In the genomic region with DNA sequence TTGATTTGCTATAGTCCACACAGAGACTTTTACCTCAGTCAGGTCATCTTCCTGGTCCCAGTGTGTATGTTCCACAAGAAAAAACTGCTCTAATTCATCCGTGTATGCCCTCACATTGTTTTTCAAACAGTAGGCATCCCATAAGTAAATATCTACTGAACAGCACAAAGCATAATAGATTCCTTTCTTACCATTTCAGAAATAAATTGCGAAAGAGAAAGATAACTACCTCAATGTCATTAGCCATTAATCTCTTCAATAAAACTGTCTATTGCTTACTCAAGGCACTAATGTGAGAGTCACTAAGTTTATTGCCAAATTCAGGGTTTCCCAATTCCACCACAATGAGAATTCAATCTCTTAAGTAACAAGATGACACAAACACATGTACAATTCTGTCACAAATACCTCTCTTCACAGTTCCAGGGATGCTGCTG, we compare ENCODE assay signal across 9 cellular contexts. TPM values are rescaled to one million over a fixed set of nuclear protein-coding genes. Genes with fewer than 3 reads are reported as not detected.
DNase-seq lines count a peak whose midpoint lies in the region; ATAC-seq and TF ChIP-seq lines count a peak whose summit lies in the region.
"Had no signal": no experiment of that assay in that cellular context is flagged by ENCODE, and none has a peak within 500 bp of the region (broad histone marks: within the 10 kb centered on the region; RNA-seq: fewer than 3 reads in every experiment).

No MANE protein-coding gene starts in this region.

- peak; percentile 63 for DNase-seq in BJ (ENCODE audit: low read depth)
- DNase-seq in LNCaP clone FGC (ENCODE audit: low read depth): peak; percentile 46
- DNase-seq in body of pancreas: no peak
- no peak for DNase-seq in naive B cell
- no peak for DNase-seq in glutamatergic neuron
- DNase-seq in NCI-H187 treated with DMSO at 0.1 percent for 48 hours (lab: John Stamatoyannopoulos, UW): no peak
- DNase-seq in neuronal stem cell (ENCODE audit: low spot score): no peak
- no peak for DNase-seq in NK-92 (lab: John Stamatoyannopoulos, UW; ENCODE audit: unreplicated experiment)
- DNase-seq: NCI-H1092 treated with DMSO at 0.1 percent for 48 hours had no signal

- H3K4me3 Mint-ChIP-seq in naive B cell (no peak overlapping the region), glutamatergic neuron (ENCODE audit: unreplicated experiment) (no peak overlapping the region)

- no peak for TF ChIP-seq CTCF in BJ (IDR thresholded peaks at IDR 0.05; ENCODE audit: insufficient read depth, low read depth, low read length)
- TF ChIP-seq CTCF in LNCaP clone FGC (IDR thresholded peaks at IDR 0.05; ENCODE audit: control insufficient read depth, extremely low read depth, insufficient read depth): no peak
- TF ChIP-seq CTCF in body of pancreas (IDR thresholded peaks at IDR 0.05): no peak
- TF ChIP-seq CTCF in glutamatergic neuron (IDR thresholded peaks at IDR 0.05; ENCODE audit: partially characterized antibody, unreplicated experiment): no peak

- ATAC-seq in body of pancreas (peak; percentile 68), naive B cell (ENCODE audit: low read depth in 2 of 2) (no peak)

- H3K27me3 ChIP-seq in BJ (ENCODE audit: control insufficient read depth, insufficient read depth, low read length) (no peaks in the 10 kb centered on the region), body of pancreas (no peaks in the 10 kb centered on the region), neuronal stem cell (ENCODE audit: control insufficient read depth in 3 of 3, insufficient read depth in 3 of 3, low read depth in 1 of 3, low read length in 3 of 3) (no peaks in the 10 kb centered on the region)

- no peak overlapping the region for H3K4me3 ChIP-seq in BJ (ENCODE audit: low read depth, low read length)
- no peak overlapping the region for H3K4me3 ChIP-seq in LNCaP clone FGC (ENCODE audit: low read depth, low read length)
- H3K4me3 ChIP-seq in body of pancreas: no peak overlapping the region
- H3K4me3 ChIP-seq in neuronal stem cell (ENCODE audit: low read length in 2 of 2): no peak overlapping the region

- no peaks in the 10 kb centered on the region for H3K27me3 Mint-ChIP-seq in naive B cell
- no peaks in the 10 kb centered on the region for H3K27me3 Mint-ChIP-seq in glutamatergic neuron (ENCODE audit: unreplicated experiment)

- H3K36me3 Mint-ChIP-seq in naive B cell: peaks cover 8 to 16% of the 10 kb centered on the region in 2 donors
- H3K36me3 Mint-ChIP-seq in glutamatergic neuron (ENCODE audit: unreplicated experiment): no peaks in the 10 kb centered on the region

- peaks cover 4% of the 10 kb centered on the region for H3K79me1 ChIP-seq in neuronal stem cell (ENCODE audit: low read depth, low read length)

- H3K23ac ChIP-seq in neuronal stem cell (ENCODE audit: low read depth, low read length, poor library complexity): no peak overlapping the region

- peak overlapping the region in 4 of 6 donors; percentile 4 to 25 (median 10) for H3K27ac Mint-ChIP-seq in naive B cell
- H3K27ac Mint-ChIP-seq in glutamatergic neuron (ENCODE audit: unreplicated experiment): no peak overlapping the region

- peaks cover 24% of the 10 kb centered on the region for H3K4me1 ChIP-seq in body of pancreas
- H3K4me1 ChIP-seq in neuronal stem cell (ENCODE audit: control insufficient read depth in 2 of 2, insufficient read depth in 1 of 2, low read depth in 1 of 2, low read length in 2 of 2): no peaks in the 10 kb centered on the region

- H2BK12ac ChIP-seq in neuronal stem cell (ENCODE audit: low read length): no peak overlapping the region

- H4K91ac ChIP-seq in neuronal stem cell (ENCODE audit: low read depth, low read length, poor library complexity): no peak overlapping the region

- H3K9me3 ChIP-seq in body of pancreas (no peaks in the 10 kb centered on the region), neuronal stem cell (replicated peaks in 1 of 2; ENCODE audit: control insufficient read depth in 2 of 2, insufficient read depth in 1 of 2, low read depth in 1 of 2, low read length in 2 of 2) (no peaks in the 10 kb centered on the region)

- no peak overlapping the region for H3K14ac ChIP-seq in neuronal stem cell (ENCODE audit: low read length)

- H2AK5ac ChIP-seq in neuronal stem cell (ENCODE audit: low read depth, low read length): no peak overlapping the region

- intact Hi-C loops in body of pancreas (cut with DNase I): no loop called here

- POLR2A ChIA-PET in BJ (lab: Charles Lee): no interaction called here

- TF ChIP-seq POLR2A in body of pancreas (IDR thresholded peaks at IDR 0.05): no peak

- H3K9me3 Mint-ChIP-seq in naive B cell (no peaks in the 10 kb centered on the region), glutamatergic neuron (ENCODE audit: unreplicated experiment) (no peaks in the 10 kb centered on the region)

- H3K36me3 ChIP-seq in BJ (ENCODE audit: control insufficient read depth, insufficient read depth, low read length): peaks cover 4% of the 10 kb centered on the region; the same call in 1 of the 2 replicates
- peaks cover 0 to 3% of the 10 kb centered on the region in 2 donors for H3K36me3 ChIP-seq in body of pancreas (replicated peaks in 1 of 2; ENCODE audit: insufficient read depth in 1 of 2, low read depth in 2 of 2)
- H3K36me3 ChIP-seq in neuronal stem cell (replicated peaks in 1 of 2; ENCODE audit: control insufficient read depth in 2 of 2, insufficient read depth in 2 of 2, low read length in 2 of 2): peaks cover 8 to 89% of the 10 kb centered on the region in 2 donors

- peaks cover 19 to 28% (median 26%) of the 10 kb centered on the region in 3 donors for H3K4me1 Mint-ChIP-seq in naive B cell
- no peaks in the 10 kb centered on the region for H3K4me1 Mint-ChIP-seq in glutamatergic neuron (ENCODE audit: low read depth, unreplicated experiment)

- whole genome bisulfite sequencing in body of pancreas, 2 donors: 28 to 29% methylated on average over 2 of the region's 2 CpGs
- no CpG with 5 or more reads among the region's 2 CpGs for WGBS in neuronal stem cell (ENCODE audit: extremely low coverage in 2 of 2, insufficient read length in 2 of 2, insufficient replicate concordance in 1 of 2), 2 donors

- H3K27ac ChIP-seq in body of pancreas (peak overlapping the region in 1 of 4 donors; percentile 35), neuronal stem cell (replicated peaks; ENCODE audit: low read length) (no peak overlapping the region)

- no peak overlapping the region for H2AFZ ChIP-seq in neuronal stem cell (ENCODE audit: low read length)

- H3K18ac ChIP-seq in neuronal stem cell (ENCODE audit: low read length): no peak overlapping the region

- CTCF ChIA-PET in BJ (lab: Yijun Ruan, JAX): no interaction called here

- H4K8ac ChIP-seq in neuronal stem cell (ENCODE audit: low read depth, low read length): no peak overlapping the region

- H2BK5ac ChIP-seq in neuronal stem cell (ENCODE audit: low read length): no peak overlapping the region

- no peak overlapping the region for H2BK120ac ChIP-seq in neuronal stem cell (ENCODE audit: low read depth, low read length)

- no peak overlapping the region for H3K9ac ChIP-seq in neuronal stem cell (ENCODE audit: low read depth, low read length, poor library complexity)

- no peak overlapping the region for H3K4ac ChIP-seq in neuronal stem cell (ENCODE audit: low read length)

- H2BK15ac ChIP-seq in neuronal stem cell (ENCODE audit: low read length): no peak overlapping the region

- H3K4me2 ChIP-seq in neuronal stem cell (ENCODE audit: insufficient read depth, low read length, poor library complexity, severe bottlenecking): no peak overlapping the region

RNA-seq across cellular contexts. Expression of gene FBXW2, which starts 9.6 kb away (rescaled TPM):
- 40.8 and 47.8 TPM in 2 replicates for polyA plus RNA-seq in BJ (2011; rRNA removed)
- 21.8 and 28.9 TPM in 2 replicates for polyA minus RNA-seq in BJ (2011; rRNA and poly(A)+ RNA removed)
- 10 to 100 TPM; 16.6 to 19.1 TPM for total RNA-seq in body of pancreas
- 10 to 100 TPM; 23.2 to 32.3 (median 31.6) TPM for polyA plus RNA-seq in naive B cell (ENCODE audit: low read depth in 6 of 6)
- 67.2 TPM for total RNA-seq in glutamatergic neuron (ENCODE audit: unreplicated experiment)
- 22.3 TPM for polyA plus RNA-seq in neuronal stem cell (2013, experiment 1 of 2)
- 23.1 TPM for polyA plus RNA-seq in neuronal stem cell (2013, experiment 2 of 2)

RNA-seq across cellular contexts. Expression of gene PSMD5, which starts 59.1 kb away (rescaled TPM):
- polyA plus RNA-seq in BJ (2011; rRNA removed) (22.0 and 37.7 TPM in 2 replicates), naive B cell (ENCODE audit: low read depth in 6 of 6) (10 to 100 TPM in 5 of 6 donors, 1 to 10 TPM in 1; 3.6 to 22.8 (median 17.4) TPM)
- 14.3 and 18.0 TPM in 2 replicates for polyA minus RNA-seq in BJ (2011; rRNA and poly(A)+ RNA removed)
- total RNA-seq in body of pancreas (10 to 100 TPM; 20.8 to 31.0 TPM), glutamatergic neuron (ENCODE audit: unreplicated experiment) (48.5 TPM)
- polyA plus RNA-seq in neuronal stem cell (2013, experiment 1 of 2): 21.7 TPM
- polyA plus RNA-seq in neuronal stem cell (2013, experiment 2 of 2): 21.8 TPM

Comparison
In these comparisons a context has a peak if more than half of its experiments do, and no peak if none do; other contexts are left out.
1. DNase-seq: peak in BJ (single experiment) and LNCaP clone FGC (single experiment); none in body of pancreas (0 of 4), naive B cell (single experiment), glutamatergic neuron (single experiment), NCI-H187 treated with DMSO at 0.1 percent for 48 hours (single experiment), neuronal stem cell (single experiment) and NK-92 (single experiment).